In the genomic region with DNA sequence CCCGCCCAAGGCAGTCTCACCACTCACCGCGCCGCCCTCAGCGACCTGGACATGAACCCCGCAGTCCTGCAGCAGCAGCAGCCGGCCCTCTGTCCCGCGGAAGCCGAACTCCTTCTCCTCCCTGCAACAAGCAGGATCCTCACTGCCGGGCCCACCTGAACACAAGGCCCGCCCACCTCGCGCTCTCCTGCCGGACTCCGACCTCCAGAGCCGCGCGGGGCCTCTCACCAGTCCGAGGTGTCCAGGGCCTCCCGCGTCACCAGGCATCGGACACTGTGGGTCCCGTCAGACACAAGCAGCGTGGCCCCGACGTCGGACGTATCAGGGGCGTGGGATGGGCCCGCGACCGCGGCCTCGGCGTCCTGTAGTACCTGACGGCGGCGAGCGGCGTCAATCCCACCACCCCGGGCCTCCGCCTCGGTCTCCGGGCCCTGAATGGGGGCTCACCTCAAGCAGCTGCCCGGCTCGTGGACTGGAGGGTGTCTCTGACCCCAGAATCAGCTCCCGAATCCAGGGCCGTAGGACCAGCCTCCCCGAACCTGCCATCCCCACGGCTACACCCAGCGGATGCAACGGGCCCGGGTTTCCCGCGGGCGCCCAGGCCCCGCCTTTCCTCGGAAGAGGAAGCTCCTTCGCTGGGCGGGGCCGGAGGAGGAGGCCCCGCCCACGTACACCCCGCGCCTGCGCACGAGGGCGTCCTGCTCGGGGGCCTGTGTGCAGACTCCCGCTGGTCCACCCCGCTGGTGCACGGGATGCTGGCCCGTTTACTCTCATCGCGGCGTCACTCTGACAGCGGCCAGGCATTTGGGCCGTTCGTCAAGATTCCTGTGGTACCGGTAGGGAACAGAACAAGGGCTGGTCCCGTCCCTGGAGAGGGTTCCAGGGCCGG, we compare ENCODE assay signal across 8 cellular contexts.
DNase-seq lines count a peak whose midpoint lies in the region; ATAC-seq lines count a peak whose summit lies in the region.

A gene (minus strand): TSS at position 586 of the 889 bp plus-strand sequence. CDS start 40 bp downstream, at position 546.

- H3K4me1 ChIP-seq in mucosa of rectum (ENCODE audit: control insufficient read depth in 2 of 2, insufficient read depth in 2 of 2, low read length in 2 of 2) = peaks cover 16 to 20% of the 10 kb centered on the region in 2 donors

- H3K27ac ChIP-seq in epithelial cell of prostate = peak within 1 kb of the TSS; percentile 60
- H3K27ac ChIP-seq in mucosa of rectum (ENCODE audit: low read depth in 2 of 2, low read length in 2 of 2) = peak within 1 kb of the TSS; percentile 98 to 99

- H3K9ac ChIP-seq in mucosa of rectum (ENCODE audit: low read depth in 1 of 2, low read length in 2 of 2) = peak within 1 kb of the TSS; percentile 88 to 95

- peak within 1 kb of the TSS; percentile 97 to 99 for H3K4me3 ChIP-seq in mucosa of rectum (ENCODE audit: low read length in 2 of 2)

- DNase-seq in DMS 273 (lab: John Stamatoyannopoulos, UW; ENCODE audit: unreplicated experiment) = peak; percentile 98
- peak in 73 of 76 experiments; percentile 51 to 91 (median 82) for DNase-seq in HUDEP-2 (lab: John Stamatoyannopoulos, UW; ENCODE audit: unreplicated experiment in 76 of 76)
- DNase-seq in OCI-M2 (lab: John Stamatoyannopoulos, UW; ENCODE audit: unreplicated experiment) = peak; percentile 34
- DNase-seq in activated T-cell treated with anti-CD3 and anti-CD28 coated beads, Interleukin-2, amount 50 U/mL, for 1 hour = peak; percentile 95
- peak; percentile 26 for DNase-seq in epithelial cell of prostate (ENCODE audit: low read depth, low spot score)
- peak; percentile 95 for DNase-seq in stimulated activated CD8-positive, alpha-beta memory T cell treated with anti-CD3 and anti-CD28 coated beads, Interleukin-4, amount 100 ng/mL, for 48 hours

- peak; percentile 50 for ATAC-seq in GM21381 (IDR thresholded peaks at IDR 0.05; ENCODE audit: unreplicated experiment)

- peaks cover 4% of the 10 kb centered on the region in 2 donors for H3K36me3 ChIP-seq in mucosa of rectum (ENCODE audit: control insufficient read depth in 2 of 2, insufficient read depth in 2 of 2, low read length in 2 of 2)

- H3K9me3 ChIP-seq in mucosa of rectum (ENCODE audit: control insufficient read depth in 2 of 2, low read length in 2 of 2) = no peaks in the 10 kb centered on the region

- H3K27me3 ChIP-seq in mucosa of rectum (ENCODE audit: control insufficient read depth in 2 of 2, insufficient read depth in 2 of 2, low read length in 2 of 2) = peaks cover 4 to 8% of the 10 kb centered on the region in 2 donors

Comparison
In these comparisons a context has a peak if more than half of its experiments do, and no peak if none do; other contexts are left out.
1. Peak in every context shown above with its lines: DNase-seq, ATAC-seq, H3K4me3 ChIP-seq and H3K27ac ChIP-seq.
2. DNase-seq: peak in every context shown above with its lines; median percentile 98 in DMS 273; 95 in activated T-cell treated with anti-CD3 and anti-CD28 coated beads, Interleukin-2, amount 50 U/mL, for 1 hour; 95 in stimulated activated CD8-positive, alpha-beta memory T cell treated with anti-CD3 and anti-CD28 coated beads, Interleukin-4, amount 100 ng/mL, for 48 hours; 82 in HUDEP-2; 34 in OCI-M2; 26 in epithelial cell of prostate.